Comparison of ENCODE assay signal across 2 cellular contexts in the genomic region with DNA sequence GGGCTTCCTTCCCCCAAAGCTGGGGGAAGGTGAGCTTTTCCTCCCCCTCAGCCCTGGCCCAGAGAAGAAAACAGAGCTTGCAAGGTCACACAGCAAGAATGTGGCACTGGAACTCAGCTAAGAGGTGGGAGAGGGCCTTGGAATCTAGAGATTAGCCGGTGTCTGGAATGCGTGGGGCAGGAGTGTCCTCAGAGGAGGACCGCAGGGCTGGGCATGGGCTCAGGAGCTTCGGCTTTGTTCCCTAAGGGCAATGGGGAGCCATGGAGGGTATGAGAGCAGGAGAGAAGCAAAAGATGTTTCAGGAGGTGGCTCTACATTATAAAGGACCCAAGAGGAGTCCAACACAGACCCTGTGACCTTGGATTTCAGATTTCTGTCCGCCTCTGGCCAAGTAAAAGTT.
TF ChIP-seq lines count a peak whose summit lies in the region.

No MANE protein-coding gene starts in this region.

TF ChIP-seq in SK-N-SH, 30 proteins besides CTCF, POLR2A, EP300 and RAD21:
- TF ChIP-seq, protein P1, sequence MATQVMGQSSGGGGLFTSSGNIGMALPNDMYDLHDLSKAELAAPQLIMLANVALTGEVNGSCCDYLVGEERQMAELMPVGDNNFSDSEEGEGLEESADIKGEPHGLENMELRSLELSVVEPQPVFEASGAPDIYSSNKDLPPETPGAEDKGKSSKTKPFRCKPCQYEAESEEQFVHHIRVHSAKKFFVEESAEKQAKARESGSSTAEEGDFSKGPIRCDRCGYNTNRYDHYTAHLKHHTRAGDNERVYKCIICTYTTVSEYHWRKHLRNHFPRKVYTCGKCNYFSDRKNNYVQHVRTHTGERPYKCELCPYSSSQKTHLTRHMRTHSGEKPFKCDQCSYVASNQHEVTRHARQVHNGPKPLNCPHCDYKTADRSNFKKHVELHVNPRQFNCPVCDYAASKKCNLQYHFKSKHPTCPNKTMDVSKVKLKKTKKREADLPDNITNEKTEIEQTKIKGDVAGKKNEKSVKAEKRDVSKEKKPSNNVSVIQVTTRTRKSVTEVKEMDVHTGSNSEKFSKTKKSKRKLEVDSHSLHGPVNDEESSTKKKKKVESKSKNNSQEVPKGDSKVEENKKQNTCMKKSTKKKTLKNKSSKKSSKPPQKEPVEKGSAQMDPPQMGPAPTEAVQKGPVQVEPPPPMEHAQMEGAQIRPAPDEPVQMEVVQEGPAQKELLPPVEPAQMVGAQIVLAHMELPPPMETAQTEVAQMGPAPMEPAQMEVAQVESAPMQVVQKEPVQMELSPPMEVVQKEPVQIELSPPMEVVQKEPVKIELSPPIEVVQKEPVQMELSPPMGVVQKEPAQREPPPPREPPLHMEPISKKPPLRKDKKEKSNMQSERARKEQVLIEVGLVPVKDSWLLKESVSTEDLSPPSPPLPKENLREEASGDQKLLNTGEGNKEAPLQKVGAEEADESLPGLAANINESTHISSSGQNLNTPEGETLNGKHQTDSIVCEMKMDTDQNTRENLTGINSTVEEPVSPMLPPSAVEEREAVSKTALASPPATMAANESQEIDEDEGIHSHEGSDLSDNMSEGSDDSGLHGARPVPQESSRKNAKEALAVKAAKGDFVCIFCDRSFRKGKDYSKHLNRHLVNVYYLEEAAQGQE (IDR thresholded peaks at IDR 0.05; ENCODE audit: low read depth, low read length) = no peak
- TF ChIP-seq, protein P2, sequence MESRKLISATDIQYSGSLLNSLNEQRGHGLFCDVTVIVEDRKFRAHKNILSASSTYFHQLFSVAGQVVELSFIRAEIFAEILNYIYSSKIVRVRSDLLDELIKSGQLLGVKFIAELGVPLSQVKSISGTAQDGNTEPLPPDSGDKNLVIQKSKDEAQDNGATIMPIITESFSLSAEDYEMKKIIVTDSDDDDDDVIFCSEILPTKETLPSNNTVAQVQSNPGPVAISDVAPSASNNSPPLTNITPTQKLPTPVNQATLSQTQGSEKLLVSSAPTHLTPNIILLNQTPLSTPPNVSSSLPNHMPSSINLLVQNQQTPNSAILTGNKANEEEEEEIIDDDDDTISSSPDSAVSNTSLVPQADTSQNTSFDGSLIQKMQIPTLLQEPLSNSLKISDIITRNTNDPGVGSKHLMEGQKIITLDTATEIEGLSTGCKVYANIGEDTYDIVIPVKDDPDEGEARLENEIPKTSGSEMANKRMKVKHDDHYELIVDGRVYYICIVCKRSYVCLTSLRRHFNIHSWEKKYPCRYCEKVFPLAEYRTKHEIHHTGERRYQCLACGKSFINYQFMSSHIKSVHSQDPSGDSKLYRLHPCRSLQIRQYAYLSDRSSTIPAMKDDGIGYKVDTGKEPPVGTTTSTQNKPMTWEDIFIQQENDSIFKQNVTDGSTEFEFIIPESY (IDR thresholded peaks at IDR 0.05; ENCODE audit: borderline replicate concordance, low read depth) = no peak
- TF ChIP-seq TAF1 (IDR thresholded peaks at IDR 0.05; ENCODE audit: borderline replicate concordance, low read depth, low read length) (no peak), MXI1 (IDR thresholded peaks at IDR 0.05; ENCODE audit: low read depth, low read length) (no peak), RCOR1 (IDR thresholded peaks at IDR 0.05; ENCODE audit: low read length) (no peak), MEF2A (IDR thresholded peaks at IDR 0.05; ENCODE audit: borderline replicate concordance, low read depth) (no peak), RXRA (IDR thresholded peaks at IDR 0.05; ENCODE audit: borderline replicate concordance, low read depth) (no peak), JUND (IDR thresholded peaks at IDR 0.05) (no peak), ELF1 (IDR thresholded peaks at IDR 0.05) (no peak), TCF12 (IDR thresholded peaks at IDR 0.05) (no peak)
- TF ChIP-seq, protein P3, sequence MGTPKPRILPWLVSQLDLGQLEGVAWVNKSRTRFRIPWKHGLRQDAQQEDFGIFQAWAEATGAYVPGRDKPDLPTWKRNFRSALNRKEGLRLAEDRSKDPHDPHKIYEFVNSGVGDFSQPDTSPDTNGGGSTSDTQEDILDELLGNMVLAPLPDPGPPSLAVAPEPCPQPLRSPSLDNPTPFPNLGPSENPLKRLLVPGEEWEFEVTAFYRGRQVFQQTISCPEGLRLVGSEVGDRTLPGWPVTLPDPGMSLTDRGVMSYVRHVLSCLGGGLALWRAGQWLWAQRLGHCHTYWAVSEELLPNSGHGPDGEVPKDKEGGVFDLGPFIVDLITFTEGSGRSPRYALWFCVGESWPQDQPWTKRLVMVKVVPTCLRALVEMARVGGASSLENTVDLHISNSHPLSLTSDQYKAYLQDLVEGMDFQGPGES (IDR thresholded peaks at IDR 0.05; ENCODE audit: low read depth, low read length) = no peak
- TF ChIP-seq, protein P4, sequence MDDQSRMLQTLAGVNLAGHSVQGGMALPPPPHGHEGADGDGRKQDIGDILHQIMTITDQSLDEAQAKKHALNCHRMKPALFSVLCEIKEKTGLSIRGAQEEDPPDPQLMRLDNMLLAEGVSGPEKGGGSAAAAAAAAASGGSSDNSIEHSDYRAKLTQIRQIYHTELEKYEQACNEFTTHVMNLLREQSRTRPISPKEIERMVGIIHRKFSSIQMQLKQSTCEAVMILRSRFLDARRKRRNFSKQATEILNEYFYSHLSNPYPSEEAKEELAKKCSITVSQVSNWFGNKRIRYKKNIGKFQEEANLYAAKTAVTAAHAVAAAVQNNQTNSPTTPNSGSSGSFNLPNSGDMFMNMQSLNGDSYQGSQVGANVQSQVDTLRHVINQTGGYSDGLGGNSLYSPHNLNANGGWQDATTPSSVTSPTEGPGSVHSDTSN (IDR thresholded peaks at IDR 0.05) = no peak
- TF ChIP-seq, protein P5, sequence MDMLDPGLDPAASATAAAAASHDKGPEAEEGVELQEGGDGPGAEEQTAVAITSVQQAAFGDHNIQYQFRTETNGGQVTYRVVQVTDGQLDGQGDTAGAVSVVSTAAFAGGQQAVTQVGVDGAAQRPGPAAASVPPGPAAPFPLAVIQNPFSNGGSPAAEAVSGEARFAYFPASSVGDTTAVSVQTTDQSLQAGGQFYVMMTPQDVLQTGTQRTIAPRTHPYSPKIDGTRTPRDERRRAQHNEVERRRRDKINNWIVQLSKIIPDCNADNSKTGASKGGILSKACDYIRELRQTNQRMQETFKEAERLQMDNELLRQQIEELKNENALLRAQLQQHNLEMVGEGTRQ (IDR thresholded peaks at IDR 0.05; ENCODE audit: borderline replicate concordance, low read depth, low read length) = no peak

TF ChIP-seq in SK-N-SH treated with all-trans-retinoic acid at 6 μM for 48 hours, 23 proteins besides CTCF, POLR2A, EP300 and RAD21:
- TF ChIP-seq SNAI2 (CRISPR knock-in tag; IDR thresholded peaks at IDR 0.05) = no peak
- no peak for TF ChIP-seq TCF4 (CRISPR knock-in tag; IDR thresholded peaks at IDR 0.05; ENCODE audit: borderline replicate concordance)
- TF ChIP-seq GLIS3 (CRISPR knock-in tag; IDR thresholded peaks at IDR 0.05) = no peak
- TF ChIP-seq, protein P6, sequence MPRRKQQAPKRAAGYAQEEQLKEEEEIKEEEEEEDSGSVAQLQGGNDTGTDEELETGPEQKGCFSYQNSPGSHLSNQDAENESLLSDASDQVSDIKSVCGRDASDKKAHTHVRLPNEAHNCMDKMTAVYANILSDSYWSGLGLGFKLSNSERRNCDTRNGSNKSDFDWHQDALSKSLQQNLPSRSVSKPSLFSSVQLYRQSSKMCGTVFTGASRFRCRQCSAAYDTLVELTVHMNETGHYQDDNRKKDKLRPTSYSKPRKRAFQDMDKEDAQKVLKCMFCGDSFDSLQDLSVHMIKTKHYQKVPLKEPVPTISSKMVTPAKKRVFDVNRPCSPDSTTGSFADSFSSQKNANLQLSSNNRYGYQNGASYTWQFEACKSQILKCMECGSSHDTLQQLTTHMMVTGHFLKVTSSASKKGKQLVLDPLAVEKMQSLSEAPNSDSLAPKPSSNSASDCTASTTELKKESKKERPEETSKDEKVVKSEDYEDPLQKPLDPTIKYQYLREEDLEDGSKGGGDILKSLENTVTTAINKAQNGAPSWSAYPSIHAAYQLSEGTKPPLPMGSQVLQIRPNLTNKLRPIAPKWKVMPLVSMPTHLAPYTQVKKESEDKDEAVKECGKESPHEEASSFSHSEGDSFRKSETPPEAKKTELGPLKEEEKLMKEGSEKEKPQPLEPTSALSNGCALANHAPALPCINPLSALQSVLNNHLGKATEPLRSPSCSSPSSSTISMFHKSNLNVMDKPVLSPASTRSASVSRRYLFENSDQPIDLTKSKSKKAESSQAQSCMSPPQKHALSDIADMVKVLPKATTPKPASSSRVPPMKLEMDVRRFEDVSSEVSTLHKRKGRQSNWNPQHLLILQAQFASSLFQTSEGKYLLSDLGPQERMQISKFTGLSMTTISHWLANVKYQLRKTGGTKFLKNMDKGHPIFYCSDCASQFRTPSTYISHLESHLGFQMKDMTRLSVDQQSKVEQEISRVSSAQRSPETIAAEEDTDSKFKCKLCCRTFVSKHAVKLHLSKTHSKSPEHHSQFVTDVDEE (CRISPR knock-in tag; IDR thresholded peaks at IDR 0.05) = no peak
- TF ChIP-seq, protein P7, sequence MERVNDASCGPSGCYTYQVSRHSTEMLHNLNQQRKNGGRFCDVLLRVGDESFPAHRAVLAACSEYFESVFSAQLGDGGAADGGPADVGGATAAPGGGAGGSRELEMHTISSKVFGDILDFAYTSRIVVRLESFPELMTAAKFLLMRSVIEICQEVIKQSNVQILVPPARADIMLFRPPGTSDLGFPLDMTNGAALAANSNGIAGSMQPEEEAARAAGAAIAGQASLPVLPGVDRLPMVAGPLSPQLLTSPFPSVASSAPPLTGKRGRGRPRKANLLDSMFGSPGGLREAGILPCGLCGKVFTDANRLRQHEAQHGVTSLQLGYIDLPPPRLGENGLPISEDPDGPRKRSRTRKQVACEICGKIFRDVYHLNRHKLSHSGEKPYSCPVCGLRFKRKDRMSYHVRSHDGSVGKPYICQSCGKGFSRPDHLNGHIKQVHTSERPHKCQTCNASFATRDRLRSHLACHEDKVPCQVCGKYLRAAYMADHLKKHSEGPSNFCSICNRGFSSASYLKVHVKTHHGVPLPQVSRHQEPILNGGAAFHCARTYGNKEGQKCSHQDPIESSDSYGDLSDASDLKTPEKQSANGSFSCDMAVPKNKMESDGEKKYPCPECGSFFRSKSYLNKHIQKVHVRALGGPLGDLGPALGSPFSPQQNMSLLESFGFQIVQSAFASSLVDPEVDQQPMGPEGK (CRISPR knock-in tag; IDR thresholded peaks at IDR 0.05; ENCODE audit: borderline replicate concordance) = no peak
